In genomic region chr20:44001667-44002596, GRCh38 we compare ENCODE assay signal across 13 cellular contexts.
DNase-seq lines count a peak whose midpoint lies in the region; ATAC-seq, FAIRE-seq and TF ChIP-seq lines count a peak whose summit lies in the region.
"Had no signal": no experiment of that assay in that cellular context is flagged by ENCODE, and none has a peak within 500 bp of the region (broad histone marks: within the 10 kb centered on the region; RNA-seq: fewer than 3 reads in every experiment).

No MANE protein-coding gene starts in this region.

- no peaks in the 10 kb centered on the region for H3K9me3 ChIP-seq in upper lobe of left lung
- H3K9me3 ChIP-seq: uterus had no signal

- BruUV-seq in Calu3 (replicated peaks; lab: Mats Ljungman, UMichigan): no TSS peak

- peak; percentile 88 for ATAC-seq in GM18868 (IDR thresholded peaks at IDR 0.05; ENCODE audit: unreplicated experiment)
- peak; percentile 57 for ATAC-seq in HG02623 (IDR thresholded peaks at IDR 0.05; ENCODE audit: unreplicated experiment)
- ATAC-seq in activated CD8-positive, alpha-beta memory T cell treated with anti-CD3 and anti-CD28 coated beads, Interleukin-2, amount 10 ng/mL, durations not matched to agents 7 days and 5 days: no peak
- ATAC-seq in upper lobe of left lung (ENCODE audit: low FRiP score in 2 of 2): no peak
- no peak for ATAC-seq in HG02571 (IDR thresholded peaks at IDR 0.05; ENCODE audit: unreplicated experiment)

- DNase-seq in GM12892 (ENCODE audit: insufficient read length) (peak; percentile 33), upper lobe of left lung (no peak), UCSD-AML1 (lab: John Stamatoyannopoulos, UW; ENCODE audit: unreplicated experiment) (no peak), Calu3 (no peak)
- DNase-seq in activated CD8-positive, alpha-beta memory T cell treated with anti-CD3 and anti-CD28 coated beads, Interleukin-2, amount 10 ng/mL, durations not matched to agents 7 days and 5 days: peak; percentile 31
- DNase-seq: CD8-positive, alpha-beta memory T cell; erythroblast; midbrain; NCI-H1930; uterus had no signal

- H3K4me3 ChIP-seq in upper lobe of left lung: no peak overlapping the region
- H3K4me3 ChIP-seq: uterus had no signal

- TF ChIP-seq EP300 in upper lobe of left lung (IDR thresholded peaks at IDR 0.05): no peak

- peaks cover 71% of the 10 kb centered on the region for H3K27me3 Mint-ChIP-seq in activated CD8-positive, alpha-beta memory T cell treated with anti-CD3 and anti-CD28 coated beads, Interleukin-2, amount 10 ng/mL, durations not matched to agents 7 days and 5 days
- H3K27me3 Mint-ChIP-seq in Calu3 (ENCODE audit: unreplicated experiment): peaks cover 75% of the 10 kb centered on the region

- WGBS in upper lobe of left lung, 2 donors: 76 to 84% methylated on average over 6 of the region's 6 CpGs

- no peak overlapping the region for H3K4me3 Mint-ChIP-seq in activated CD8-positive, alpha-beta memory T cell treated with anti-CD3 and anti-CD28 coated beads, Interleukin-2, amount 10 ng/mL, durations not matched to agents 7 days and 5 days
- H3K4me3 Mint-ChIP-seq in Calu3 (ENCODE audit: low read depth, unreplicated experiment): no peak overlapping the region
- H3K4me3 Mint-ChIP-seq: CD8-positive, alpha-beta memory T cell had no signal

- no peak overlapping the region for H3K27ac ChIP-seq in upper lobe of left lung
- H3K27ac ChIP-seq: uterus had no signal

- H3K27me3 ChIP-seq in upper lobe of left lung: no peaks in the 10 kb centered on the region
- H3K27me3 ChIP-seq: uterus had no signal

- H3K9me3 Mint-ChIP-seq in activated CD8-positive, alpha-beta memory T cell treated with anti-CD3 and anti-CD28 coated beads, Interleukin-2, amount 10 ng/mL, durations not matched to agents 7 days and 5 days (ENCODE audit: low read depth): no peaks in the 10 kb centered on the region
- peaks cover 2% of the 10 kb centered on the region for H3K9me3 Mint-ChIP-seq in Calu3 (ENCODE audit: low read depth, unreplicated experiment)
- H3K9me3 Mint-ChIP-seq: CD8-positive, alpha-beta memory T cell had no signal

- TF ChIP-seq POLR2A in GM12892 (IDR thresholded peaks at IDR 0.05; ENCODE audit: low read depth, low read length): no peak
- TF ChIP-seq POLR2A in upper lobe of left lung (IDR thresholded peaks at IDR 0.05): no peak

- peaks cover 0 to 5% (median 0%) of the 10 kb centered on the region in 4 donors for H3K36me3 ChIP-seq in upper lobe of left lung
- H3K36me3 ChIP-seq: uterus had no signal

- H3K27ac Mint-ChIP-seq in activated CD8-positive, alpha-beta memory T cell treated with anti-CD3 and anti-CD28 coated beads, Interleukin-2, amount 10 ng/mL, durations not matched to agents 7 days and 5 days: no peak overlapping the region
- H3K27ac Mint-ChIP-seq in Calu3 (ENCODE audit: unreplicated experiment): no peak overlapping the region
- H3K27ac Mint-ChIP-seq: CD8-positive, alpha-beta memory T cell had no signal

- H3K4me1 ChIP-seq in upper lobe of left lung: no peaks in the 10 kb centered on the region
- H3K4me1 ChIP-seq: uterus had no signal

- intact Hi-C loops in Calu3 (cut with micrococcal nuclease; ENCODE audit: unreplicated experiment): no loop called here

- CTCF ChIA-PET in activated CD8-positive, alpha-beta memory T cell treated with anti-CD3 and anti-CD28 coated beads, Interleukin-2, amount 10 ng/mL, durations not matched to agents 7 days and 5 days (lab: Charles Lee): no interaction called here
- CTCF ChIA-PET in Calu3 (lab: Charles Lee): no interaction called here

- peak; percentile 83 for FAIRE-seq in GM12892 (lab: Jason Lieb, UNC)

- peaks cover 6% of the 10 kb centered on the region for H3K36me3 Mint-ChIP-seq in activated CD8-positive, alpha-beta memory T cell treated with anti-CD3 and anti-CD28 coated beads, Interleukin-2, amount 10 ng/mL, durations not matched to agents 7 days and 5 days
- H3K36me3 Mint-ChIP-seq in Calu3 (ENCODE audit: insufficient read depth, unreplicated experiment): no peaks in the 10 kb centered on the region
- H3K36me3 Mint-ChIP-seq: CD8-positive, alpha-beta memory T cell had no signal

- TF ChIP-seq CTCF in upper lobe of left lung (IDR thresholded peaks at IDR 0.05): no peak
- TF ChIP-seq CTCF in Calu3 (IDR thresholded peaks at IDR 0.05; ENCODE audit: unreplicated experiment): no peak

- H3K4me1 Mint-ChIP-seq in activated CD8-positive, alpha-beta memory T cell treated with anti-CD3 and anti-CD28 coated beads, Interleukin-2, amount 10 ng/mL, durations not matched to agents 7 days and 5 days: peaks cover 10% of the 10 kb centered on the region
- no peaks in the 10 kb centered on the region for H3K4me1 Mint-ChIP-seq in Calu3 (ENCODE audit: low read depth, unreplicated experiment)

Comparison
In these comparisons a context has a peak if more than half of its experiments do, and no peak if none do; other contexts are left out.
1. DNase-seq: peak in GM12892 (single experiment) and activated CD8-positive, alpha-beta memory T cell treated with anti-CD3 and anti-CD28 coated beads, Interleukin-2, amount 10 ng/mL, durations not matched to agents 7 days and 5 days (single experiment); none in upper lobe of left lung (0 of 2), UCSD-AML1 (single experiment) and Calu3 (single experiment).
2. ATAC-seq: peak in GM18868 (single experiment) and HG02623 (single experiment); none in activated CD8-positive, alpha-beta memory T cell treated with anti-CD3 and anti-CD28 coated beads, Interleukin-2, amount 10 ng/mL, durations not matched to agents 7 days and 5 days (single experiment), upper lobe of left lung (0 of 2) and HG02571 (single experiment).